35 cellular contexts compared by ENCODE assay signal in the genomic region with DNA sequence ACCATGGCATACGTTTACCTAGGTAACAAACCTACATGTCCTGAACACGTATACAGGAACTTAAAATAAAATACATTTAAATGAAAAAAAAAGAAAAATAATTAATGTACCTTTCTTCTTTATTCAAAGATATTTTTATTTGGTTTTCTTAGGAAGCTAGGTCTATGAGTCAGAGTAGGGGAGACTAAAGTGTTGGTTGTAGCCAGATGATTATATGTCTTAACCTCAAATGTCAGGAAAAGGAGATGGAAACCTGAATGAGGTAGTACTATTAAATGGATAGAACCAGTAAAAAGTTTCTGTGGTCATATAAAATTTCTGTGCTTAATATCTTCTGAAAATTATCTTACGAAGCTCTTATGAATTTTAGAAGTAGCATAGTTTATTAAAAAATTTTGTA.
"Had no signal": no experiment of that assay in that cellular context is flagged by ENCODE, and none has a peak within 500 bp of the region (broad histone marks: within the 10 kb centered on the region; RNA-seq: fewer than 3 reads in every experiment).

No MANE protein-coding gene starts in this region.

- H3K4me3 Mint-ChIP-seq: activated CD4-positive, alpha-beta memory T cell treated with anti-CD3 and anti-CD28 coated beads for 36 hours; activated CD4-positive, alpha-beta T cell treated with anti-CD3 and anti-CD28 coated beads for 36 hours; activated CD4-positive, alpha-beta T cell treated with anti-CD3 and anti-CD28 coated beads, Interleukin-2, amount 10 ng/mL, durations not matched to agents 24 days and 14 days; activated CD8-positive, alpha-beta memory T cell treated with anti-CD3 and anti-CD28 coated beads, Interleukin-2, amount 10 ng/mL, durations not matched to agents 7 days and 5 days; activated CD8-positive, alpha-beta T cell treated with anti-CD3 and anti-CD28 coated beads, Interleukin-2, amount 10 ng/mL, durations not matched to agents 7 days and 5 days; activated naive CD8-positive, alpha-beta T cell; activated T-cell treated with anti-CD3 and anti-CD28 coated beads, Interleukin-2, amount 50 U/mL, for 4 hours; activated T-helper 17 cell treated with anti-CD3 and anti-CD28 coated beads, Interleukin-2, amount 50 U/mL, for 72 hours; brain; T-helper 17 cell; T-helper 2 cell treated with Interferon-gamma antibody and Interleukin-4, amounts not matched to agents 5 μg/mL and 100 μg/mL, for 36 hours had no signal

- H3K27ac ChIP-seq: breast epithelium, cardiac muscle cell, colonic mucosa, epithelial cell of prostate, esophagus squamous epithelium had no signal

- H3K4me1 ChIP-seq: breast epithelium, colonic mucosa, esophagus squamous epithelium had no signal

- H3K27me3 ChIP-seq: breast epithelium, cardiac muscle cell, colonic mucosa, esophagus squamous epithelium had no signal

- H3K36me3 ChIP-seq: breast epithelium, cardiac muscle cell, colonic mucosa, esophagus squamous epithelium had no signal

- H3K9me3 ChIP-seq: colonic mucosa had no signal

- H3K27me3 Mint-ChIP-seq: activated CD4-positive, alpha-beta memory T cell treated with anti-CD3 and anti-CD28 coated beads for 36 hours; activated CD4-positive, alpha-beta T cell treated with anti-CD3 and anti-CD28 coated beads for 36 hours; activated CD4-positive, alpha-beta T cell treated with anti-CD3 and anti-CD28 coated beads, Interleukin-2, amount 10 ng/mL, durations not matched to agents 24 days and 14 days; activated CD8-positive, alpha-beta memory T cell treated with anti-CD3 and anti-CD28 coated beads, Interleukin-2, amount 10 ng/mL, durations not matched to agents 7 days and 5 days; activated naive CD8-positive, alpha-beta T cell; activated T-helper 17 cell treated with anti-CD3 and anti-CD28 coated beads, Interleukin-2, amount 50 U/mL, for 72 hours; brain; T-helper 17 cell had no signal

- FAIRE-seq: endometrium, endothelial cell of umbilical vein, frontal cortex had no signal

- H3K4me3 ChIP-seq: breast epithelium, cardiac muscle cell, colonic mucosa, esophagus squamous epithelium had no signal

- DNase-seq: activated CD4-positive, alpha-beta memory T cell treated with anti-CD3 and anti-CD28 coated beads for 36 hours; activated CD4-positive, alpha-beta T cell treated with anti-CD3 and anti-CD28 coated beads for 36 hours; activated CD4-positive, alpha-beta T cell treated with anti-CD3 and anti-CD28 coated beads, Interleukin-2, amount 10 ng/mL, durations not matched to agents 24 days and 14 days; activated CD4-positive, CD25-positive, alpha-beta regulatory T cell; activated CD4-positive, CD25-positive, alpha-beta regulatory T cell treated with anti-CD3 and anti-CD28 coated beads, Interleukin-2, amount 50 U/mL, for 72 hours; activated CD8-positive, alpha-beta memory T cell treated with anti-CD3 and anti-CD28 coated beads, Interleukin-2, amount 10 ng/mL, durations not matched to agents 7 days and 5 days; activated CD8-positive, alpha-beta memory T cell treated with anti-CD3 and anti-CD28 coated beads, Interleukin-2, amount 50 U/mL, for 4 hours; activated CD8-positive, alpha-beta T cell treated with anti-CD3 and anti-CD28 coated beads, Interleukin-2, amount 10 ng/mL, durations not matched to agents 7 days and 5 days; activated effector memory CD4-positive, alpha-beta T cell treated with Interleukin-2 at 50 U/mL for 16 hours; activated gamma-delta T cell treated with Interleukin-2 at 50 U/mL for 16 hours; activated naive CD4-positive, alpha-beta T cell treated with anti-CD3 and anti-CD28 coated beads, Interleukin-2, amount 50 U/mL, for 16 hours; activated naive CD4-positive, alpha-beta T cell treated with Interleukin-2 at 50 U/mL for 16 hours; activated T-cell treated with anti-CD3 and anti-CD28 coated beads, Interleukin-2, amount 50 U/mL, for 4 hours; amniotic stem cell; anterior cingulate cortex; central memory CD4-positive, alpha-beta T cell; cerebellar nuclear complex; colonic mucosa; effector CD8-positive, alpha-beta T cell; esophagus squamous epithelium; foreskin fibroblast; head of caudate nucleus; hippocampal formation; T-helper 17 cell; T1000 had no signal

- H3K4me1 Mint-ChIP-seq: activated CD4-positive, alpha-beta T cell treated with anti-CD3 and anti-CD28 coated beads for 36 hours; activated CD4-positive, alpha-beta T cell treated with anti-CD3 and anti-CD28 coated beads, Interleukin-2, amount 10 ng/mL, durations not matched to agents 24 days and 14 days; activated CD8-positive, alpha-beta memory T cell treated with anti-CD3 and anti-CD28 coated beads, Interleukin-2, amount 10 ng/mL, durations not matched to agents 7 days and 5 days; activated T-helper 17 cell treated with anti-CD3 and anti-CD28 coated beads, Interleukin-2, amount 50 U/mL, for 72 hours; brain; T-helper 17 cell had no signal

- H3K27ac Mint-ChIP-seq: activated CD4-positive, alpha-beta memory T cell treated with anti-CD3 and anti-CD28 coated beads for 36 hours; activated CD4-positive, alpha-beta T cell treated with anti-CD3 and anti-CD28 coated beads for 36 hours; activated CD4-positive, alpha-beta T cell treated with anti-CD3 and anti-CD28 coated beads, Interleukin-2, amount 10 ng/mL, durations not matched to agents 24 days and 14 days; activated CD8-positive, alpha-beta memory T cell treated with anti-CD3 and anti-CD28 coated beads, Interleukin-2, amount 10 ng/mL, durations not matched to agents 7 days and 5 days; activated CD8-positive, alpha-beta T cell treated with anti-CD3 and anti-CD28 coated beads, Interleukin-2, amount 10 ng/mL, durations not matched to agents 7 days and 5 days; activated naive CD8-positive, alpha-beta T cell; activated T-helper 17 cell treated with anti-CD3 and anti-CD28 coated beads, Interleukin-2, amount 50 U/mL, for 72 hours; brain; T-helper 17 cell; T-helper 2 cell treated with Interferon-gamma antibody and Interleukin-4, amounts not matched to agents 5 μg/mL and 100 μg/mL, for 36 hours had no signal

- H3K36me3 Mint-ChIP-seq: activated CD4-positive, alpha-beta memory T cell treated with anti-CD3 and anti-CD28 coated beads for 36 hours; activated CD8-positive, alpha-beta memory T cell treated with anti-CD3 and anti-CD28 coated beads, Interleukin-2, amount 10 ng/mL, durations not matched to agents 7 days and 5 days; activated naive CD8-positive, alpha-beta T cell; brain had no signal
